Comparison of ENCODE assay signal across 8 cellular contexts in the genomic region with DNA sequence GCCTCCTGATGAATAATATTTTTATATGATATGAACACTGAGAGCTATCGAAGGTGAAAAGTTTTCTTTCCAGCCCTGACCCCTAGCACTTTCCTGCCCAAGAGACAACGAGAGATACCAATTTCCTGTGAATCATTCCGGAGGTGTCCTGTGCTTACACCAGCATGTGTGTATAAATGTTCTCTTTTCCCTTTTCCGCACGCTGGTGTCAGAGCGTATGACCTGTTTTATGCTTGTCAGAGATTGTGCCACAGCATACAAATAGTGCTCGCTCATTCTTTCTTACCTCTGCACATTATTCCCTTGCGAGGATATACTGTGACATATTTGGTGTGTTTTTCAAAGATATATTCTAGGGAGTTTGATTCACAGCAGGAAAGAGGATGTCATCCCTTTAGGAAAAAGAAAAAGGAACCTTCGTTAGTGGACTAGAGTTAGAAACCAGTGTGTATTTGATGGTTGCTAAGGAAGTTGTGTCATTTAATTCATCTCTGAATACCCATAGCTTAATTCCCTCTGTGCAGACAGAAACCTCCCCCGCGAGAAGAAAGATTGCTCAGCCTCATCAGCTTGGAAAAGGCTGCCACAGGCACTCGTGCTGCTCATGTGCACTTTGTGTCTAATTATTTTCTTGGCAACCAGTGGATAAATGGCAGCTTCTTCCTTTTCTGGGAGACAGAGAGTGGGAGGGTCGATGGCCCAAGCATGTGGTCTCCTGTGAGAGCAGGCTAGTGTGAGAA. TPM values are rescaled to one million over a fixed set of nuclear protein-coding genes. Genes with fewer than 3 reads are reported as not detected.
DNase-seq lines count a peak whose midpoint lies in the region; ATAC-seq lines count a peak whose summit lies in the region.

No MANE protein-coding gene starts in this region.

- peak; percentile 62 for DNase-seq in COLO829 (ENCODE audit: low spot score)
- peak; percentile 55 to 92 for DNase-seq in NOMO-1 (lab: John Stamatoyannopoulos, UW; ENCODE audit: unreplicated experiment in 2 of 2)
- DNase-seq in dermis microvascular lymphatic vessel endothelial cell (ENCODE audit: low read depth in 2 of 2) = peak; percentile 90 to 96

- peak overlapping the region; percentile 45 to 75 for H3K27ac ChIP-seq in mucosa of rectum (ENCODE audit: low read depth in 2 of 2, low read length in 2 of 2)
- peak overlapping the region; percentile 65 for H3K27ac ChIP-seq in urinary bladder (ENCODE audit: low read depth)

- no peaks in the 10 kb centered on the region for H3K27me3 ChIP-seq in mucosa of rectum (ENCODE audit: control insufficient read depth in 2 of 2, insufficient read depth in 2 of 2, low read length in 2 of 2)

- H3K9ac ChIP-seq in mucosa of rectum (ENCODE audit: low read depth in 1 of 2, low read length in 2 of 2) = no peak overlapping the region

- peaks cover 21 to 22% of the 10 kb centered on the region in 2 donors for H3K4me1 ChIP-seq in mucosa of rectum (ENCODE audit: control insufficient read depth in 2 of 2, insufficient read depth in 2 of 2, low read length in 2 of 2)
- no peaks in the 10 kb centered on the region for H3K4me1 ChIP-seq in urinary bladder (ENCODE audit: insufficient read depth)

- H3K36me3 ChIP-seq in mucosa of rectum (ENCODE audit: control insufficient read depth in 2 of 2, insufficient read depth in 2 of 2, low read length in 2 of 2) (peaks cover 15 to 17% of the 10 kb centered on the region in 2 donors), urinary bladder (ENCODE audit: insufficient read depth) (no peaks in the 10 kb centered on the region)

- no peak overlapping the region for H3K4me3 ChIP-seq in mucosa of rectum (ENCODE audit: low read length in 2 of 2)
- H3K4me3 ChIP-seq in urinary bladder (ENCODE audit: low read depth, low read length) = no peak overlapping the region

- no peaks in the 10 kb centered on the region for H3K9me3 ChIP-seq in mucosa of rectum (ENCODE audit: control insufficient read depth in 2 of 2, low read length in 2 of 2)

- ATAC-seq in HG03354 (IDR thresholded peaks at IDR 0.05; ENCODE audit: poor library complexity, severe bottlenecking, unreplicated experiment) (no peak), HG03460 (IDR thresholded peaks at IDR 0.05; ENCODE audit: unreplicated experiment) (no peak), HG03469 (IDR thresholded peaks at IDR 0.05; ENCODE audit: unreplicated experiment) (no peak)

- 18% methylated on average over 13 of the region's 13 CpGs for WGBS in urinary bladder

RNA-seq across cellular contexts. Expression of gene CCIN, which starts 14.8 kb away (rescaled TPM):
- total RNA-seq in dermis microvascular lymphatic vessel endothelial cell = 0.13 and 0.38 TPM in 2 replicates
- total RNA-seq in urinary bladder = 1.1 TPM
- 0.38 TPM for polyA plus RNA-seq in urinary bladder

RNA-seq across cellular contexts. Expression of gene GLIPR2, which starts 17.9 kb away (rescaled TPM):
- total RNA-seq in dermis microvascular lymphatic vessel endothelial cell (57.9 and 108 TPM in 2 replicates), urinary bladder (54.9 TPM)
- polyA plus RNA-seq in urinary bladder = 74.7 TPM

RNA-seq across cellular contexts. Expression of gene CLTA, which starts 36.3 kb away (rescaled TPM):
- total RNA-seq in dermis microvascular lymphatic vessel endothelial cell (203 and 266 TPM in 2 replicates), urinary bladder (120 TPM)
- 210 TPM for polyA plus RNA-seq in urinary bladder
